ENCODE assay signal across 7 cellular contexts in the genomic region with DNA sequence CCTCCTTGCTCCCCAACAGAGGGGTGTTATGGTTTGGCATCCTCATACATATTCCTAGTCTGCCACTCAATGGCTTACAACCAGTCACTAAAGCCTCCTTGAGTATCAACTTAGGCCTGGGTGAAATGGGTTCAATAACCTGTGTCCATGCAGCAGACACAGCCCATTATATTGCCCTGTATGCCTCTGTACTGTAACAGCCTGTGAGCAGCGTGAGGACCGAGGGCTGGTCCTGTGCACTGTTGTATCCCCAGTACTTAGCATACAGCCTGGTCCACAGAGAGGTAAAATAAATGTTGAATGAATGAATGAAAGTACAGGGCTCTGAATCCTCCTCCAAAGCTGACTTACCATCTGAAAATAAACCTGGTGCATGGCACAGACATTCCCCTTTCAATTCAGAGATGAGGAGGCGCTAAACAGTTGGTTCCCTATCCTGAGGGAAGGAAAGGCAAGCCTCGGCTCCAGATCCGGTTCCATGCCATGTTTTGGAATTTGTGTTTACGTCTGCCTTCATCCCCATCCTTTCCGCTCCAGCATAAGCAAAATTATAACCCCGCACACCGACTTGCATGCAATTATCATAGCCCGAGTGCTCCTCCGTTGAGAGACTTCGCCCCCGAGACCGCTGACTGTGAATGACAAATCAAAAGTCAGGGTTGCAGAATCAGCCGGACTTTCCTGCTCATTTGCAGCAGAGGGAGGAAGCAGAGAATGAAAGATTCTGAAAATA. TPM values are rescaled to one million over a fixed set of nuclear protein-coding genes. Genes with fewer than 3 reads are reported as not detected.
DNase-seq lines count a peak whose midpoint lies in the region; ATAC-seq lines count a peak whose summit lies in the region.

No MANE protein-coding gene starts in this region.

- H3K27me3 ChIP-seq in stomach smooth muscle (ENCODE audit: control insufficient read depth in 1 of 2, insufficient read depth in 2 of 2, low read length in 2 of 2): peaks cover 24 to 27% of the 10 kb centered on the region in 2 donors

- H3K27ac ChIP-seq in stomach smooth muscle (ENCODE audit: low read length): no peak overlapping the region

- H3K4me1 ChIP-seq in stomach smooth muscle (ENCODE audit: control insufficient read depth, insufficient read depth, low read length): peaks cover 14% of the 10 kb centered on the region

- in situ Hi-C loops in G401 (cut with HindIII; ENCODE audit: low sequenced_read_pairs): no loop called here

- H3K4me3 ChIP-seq in stomach smooth muscle (ENCODE audit: low read length in 2 of 2): peak overlapping the region; percentile 40 to 66

- H3K9ac ChIP-seq in stomach smooth muscle (ENCODE audit: low read length in 2 of 2): no peak overlapping the region

- DNase-seq in G401 (ENCODE audit: low spot score) (peak; percentile 96), NCI-H460 (ENCODE audit: extremely low read depth, low read depth) (peak; percentile 72), cerebellar nuclear complex (lab: John Stamatoyannopoulos, UW) (peak; percentile 43 to 85), left colon (peak in 1 of 2 donors; percentile 25), activated gamma-delta T cell (lab: John Stamatoyannopoulos, UW) (no peak)
- DNase-seq in NK-92 treated with Interleukin-12 subunit alpha and Interleukin-12 subunit beta, amount 100 ng/mL, for 24 hours (lab: John Stamatoyannopoulos, UW): no peak

- intact Hi-C loops in left colon (cut with DNase I, micrococcal nuclease): no loop called here

- ATAC-seq in left colon: peak; percentile 38

- H3K9me3 ChIP-seq in stomach smooth muscle (ENCODE audit: control insufficient read depth in 2 of 2, low read length in 2 of 2): no peaks in the 10 kb centered on the region

- H3K36me3 ChIP-seq in stomach smooth muscle (ENCODE audit: control insufficient read depth in 2 of 2, insufficient read depth in 2 of 2, low read length in 2 of 2): no peaks in the 10 kb centered on the region

RNA-seq across cellular contexts. Expression of gene DNAJC6, which starts 45.0 kb away (rescaled TPM):
- total RNA-seq in G401 (2014; rRNA removed; shearing (Covaris generic)): 1.4 and 2.5 TPM in 2 replicates
- total RNA-seq in NCI-H460 (2014; rRNA removed; shearing (Covaris generic)): 16.9 and 18.6 TPM in 2 replicates
- 11.5 and 15.2 TPM in 2 replicates for polyA plus RNA-seq in NCI-H460 (2014; cell fraction: nucleus; rRNA removed)
- 1 to 10 TPM; 2.7 to 3.1 TPM for total RNA-seq in left colon

Comparison
In these comparisons a context has a peak if more than half of its experiments do, and no peak if none do; other contexts are left out.
1. DNase-seq: peak in G401 (single experiment), NCI-H460 (single experiment) and cerebellar nuclear complex (2 of 2); none in NK-92 treated with Interleukin-12 subunit alpha and Interleukin-12 subunit beta, amount 100 ng/mL, for 24 hours (single experiment) and activated gamma-delta T cell (single experiment).